In genomic region chr5:53110156-53110555, GRCh38 we compare ENCODE assay signal across 8 cellular contexts. TPM values are rescaled to one million over a fixed set of nuclear protein-coding genes. Genes with fewer than 3 reads are reported as not detected.
DNase-seq lines count a peak whose midpoint lies in the region; ATAC-seq, FAIRE-seq and TF ChIP-seq lines count a peak whose summit lies in the region.

No MANE protein-coding gene starts in this region.

- ATAC-seq in HG03280 (IDR thresholded peaks at IDR 0.05; ENCODE audit: unreplicated experiment): peak; percentile 3

- 10% methylated on average over 6 of the region's 6 CpGs for whole genome bisulfite sequencing in liver
- 19% methylated on average over 6 of the region's 6 CpGs; no CpG with 5 or more reads in 1 of the 2 donors for WGBS in transverse colon (ENCODE audit: low coverage in 1 of 2), 2 donors

- in situ Hi-C loops in transverse colon (cut with MboI; ENCODE audit: low pct_ligation_motif_present in 1 of 4, low pct_unique_long_range_greater_than_20kb in 1 of 4, low sequenced_read_pairs in 3 of 4) (no loop called here), GM13977 (cut with MboI; ENCODE audit: low pct_unique_long_range_greater_than_20kb, low sequenced_read_pairs, unreplicated experiment) (no loop called here)

- TF ChIP-seq POLR2A in transverse colon (IDR thresholded peaks at IDR 0.05): no peak

- peak overlapping the region; percentile 98 for H2AFZ ChIP-seq in astrocyte (ENCODE audit: low read depth, low read length)

- H3K9ac ChIP-seq in astrocyte (ENCODE audit: low read length): peak overlapping the region; percentile 89
- peak overlapping the region; percentile 96 to 97 for H3K9ac ChIP-seq in liver (ENCODE audit: low read depth in 1 of 2, low read length in 2 of 2)

- no peaks in the 10 kb centered on the region for H4K20me1 ChIP-seq in astrocyte (ENCODE audit: insufficient read depth, low read length)

- H3K9me3 ChIP-seq in astrocyte (ENCODE audit: insufficient read depth, low read depth, low read length): no peaks in the 10 kb centered on the region
- H3K9me3 ChIP-seq in liver (ENCODE audit: control insufficient read depth in 4 of 4, low read length in 3 of 4): no peaks in the 10 kb centered on the region
- H3K9me3 ChIP-seq in transverse colon: no peaks in the 10 kb centered on the region

- H3K27me3 ChIP-seq in astrocyte (ENCODE audit: insufficient read depth, low read length) (no peaks in the 10 kb centered on the region), liver (ENCODE audit: control insufficient read depth in 4 of 4, insufficient read depth in 4 of 4, low read length in 3 of 4) (no peaks in the 10 kb centered on the region), transverse colon (no peaks in the 10 kb centered on the region)

- H3K4me3 ChIP-seq in astrocyte (ENCODE audit: insufficient read depth, low read depth, low read length): peak overlapping the region; percentile 88
- H3K4me3 ChIP-seq in liver (ENCODE audit: low read depth in 1 of 3, low read length in 3 of 3): peak overlapping the region; percentile 76 to 99 (median 86)
- peak overlapping the region; percentile 51 to 97 (median 76) for H3K4me3 ChIP-seq in transverse colon

- H3K4me3 Mint-ChIP-seq in astrocyte (ENCODE audit: unreplicated experiment): peak overlapping the region; percentile 92

- no peak for TF ChIP-seq CTCF in astrocyte (IDR thresholded peaks at IDR 0.05; ENCODE audit: insufficient read depth, low read depth, low read length)
- TF ChIP-seq CTCF in liver (IDR thresholded peaks at IDR 0.05; ENCODE audit: low read depth, low read length, missing input control): no peak
- TF ChIP-seq CTCF in transverse colon (IDR thresholded peaks at IDR 0.05): no peak
- no peak for TF ChIP-seq CTCF in GM13977 (IDR thresholded peaks at IDR 0.05; ENCODE audit: extremely low read depth, insufficient read depth, missing control alignments)

- peak overlapping the region; percentile 72 for H3K27ac Mint-ChIP-seq in astrocyte (ENCODE audit: unreplicated experiment)

- H3K9me3 Mint-ChIP-seq in astrocyte (ENCODE audit: unreplicated experiment): no peaks in the 10 kb centered on the region

- H3K4me1 Mint-ChIP-seq in astrocyte (ENCODE audit: low read depth, unreplicated experiment): peaks cover 6% of the 10 kb centered on the region

- peaks cover 21% of the 10 kb centered on the region for H3K79me2 ChIP-seq in astrocyte (ENCODE audit: insufficient read depth, low read length)

- TF ChIP-seq RAD21 in liver (IDR thresholded peaks at IDR 0.05): no peak

- TF ChIP-seq EP300 in transverse colon (IDR thresholded peaks at IDR 0.05; ENCODE audit: low read depth): no peak

- peaks cover 8% of the 10 kb centered on the region for H3K36me3 Mint-ChIP-seq in astrocyte (ENCODE audit: low read depth, unreplicated experiment)

- H3K36me3 ChIP-seq in astrocyte (ENCODE audit: insufficient read depth, low read length): peaks cover 4% of the 10 kb centered on the region
- H3K36me3 ChIP-seq in liver (ENCODE audit: control insufficient read depth in 4 of 4, insufficient read depth in 3 of 4, low read depth in 1 of 4, low read length in 3 of 4): peaks cover 0 to 8% (median 0%) of the 10 kb centered on the region in 4 donors
- H3K36me3 ChIP-seq in transverse colon: no peaks in the 10 kb centered on the region

- H3K4me1 ChIP-seq in astrocyte (ENCODE audit: insufficient read depth, low read length): no peaks in the 10 kb centered on the region
- peaks cover 2 to 26% (median 8%) of the 10 kb centered on the region in 4 donors for H3K4me1 ChIP-seq in liver (ENCODE audit: control insufficient read depth in 4 of 4, insufficient read depth in 4 of 4, low read length in 3 of 4)
- peaks cover 0 to 25% (median 19%) of the 10 kb centered on the region in 4 donors for H3K4me1 ChIP-seq in transverse colon

- DNase-seq in activated CD8-positive, alpha-beta memory T cell treated with anti-CD3 and anti-CD28 coated beads, Interleukin-2, amount 50 U/mL, for 4 hours: peak; percentile 20
- no peak for DNase-seq in activated CD8-positive, alpha-beta memory T cell treated with anti-CD3 and anti-CD28 coated beads, Interleukin-2, amount 50 U/mL, for 48 hours
- DNase-seq in astrocyte (ENCODE audit: low read depth) (no peak), transverse colon (no peak), GM13977 (ENCODE audit: low spot score) (no peak), NCI-H1436 treated with DMSO at 0.1 percent for 48 hours (lab: John Stamatoyannopoulos, UW) (no peak)

- intact Hi-C loops in transverse colon (cut with DNase I; ENCODE audit: low total_unique reads): no loop called here

- peak overlapping the region; percentile 91 for H3K4me2 ChIP-seq in astrocyte (ENCODE audit: low read length)

- H3K27ac ChIP-seq in astrocyte (ENCODE audit: low read depth, low read length) (peak overlapping the region; percentile 50), liver (ENCODE audit: low read depth in 1 of 2, low read length in 2 of 2) (peak overlapping the region; percentile 59 to 89), transverse colon (peak overlapping the region; percentile 82 to 89 (median 88))

- no peak for FAIRE-seq in astrocyte (lab: Jason Lieb, UNC)

- no peaks in the 10 kb centered on the region for H3K27me3 Mint-ChIP-seq in astrocyte (ENCODE audit: low read depth, unreplicated experiment)

TF ChIP-seq in liver, 16 proteins besides CTCF, POLR2A, EP300 and RAD21:
- TF ChIP-seq ATF3 (IDR thresholded peaks at IDR 0.05) (no peak), JUND (IDR thresholded peaks at IDR 0.05) (no peak)

RNA-seq across cellular contexts. Expression of gene MOCS2, which starts 0.6 kb away (rescaled TPM):
- 42.7 and 44.2 TPM in 2 replicates for total RNA-seq in astrocyte
- total RNA-seq in liver: 10 to 100 TPM; 13.2 to 39.7 TPM
- 10 to 100 TPM; 38.4 to 58.5 TPM for polyA plus RNA-seq in liver
- total RNA-seq in transverse colon: 10 to 100 TPM in 3 of 4 donors, 1 to 10 TPM in 1; 7.0 to 36.8 (median 23.5) TPM
